ENCODE assay signal across 26 cellular contexts in the genomic region with DNA sequence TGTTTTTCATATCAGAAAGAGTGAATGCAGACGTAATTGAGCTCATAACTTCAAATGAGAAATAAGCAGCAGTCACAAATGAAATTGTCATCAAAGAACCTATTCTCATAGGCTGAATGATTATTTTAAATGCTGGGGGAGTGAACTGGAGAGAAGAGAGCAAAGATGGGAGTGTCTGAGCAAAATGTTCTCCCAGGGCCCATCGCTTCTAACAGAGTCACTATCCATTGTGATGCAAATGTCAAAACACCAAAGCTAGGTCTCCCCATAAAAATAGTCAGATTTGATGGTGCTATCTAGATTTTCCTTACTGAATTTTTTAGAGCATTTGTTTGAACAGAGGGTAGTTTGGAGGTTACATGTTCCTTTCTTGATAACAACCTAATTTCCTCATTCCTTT.
"Had no signal": no experiment of that assay in that cellular context is flagged by ENCODE, and none has a peak within 500 bp of the region (broad histone marks: within the 10 kb centered on the region; RNA-seq: fewer than 3 reads in every experiment).

No MANE protein-coding gene starts in this region.

- H3K4me3 Mint-ChIP-seq: activated CD4-positive, alpha-beta T cell treated with anti-CD3 and anti-CD28 coated beads, Interleukin-2, amount 10 ng/mL, durations not matched to agents 7 days and 5 days; activated CD8-positive, alpha-beta T cell treated with anti-CD3 and anti-CD28 coated beads for 36 hours; activated naive CD4-positive, alpha-beta T cell treated with anti-CD3 and anti-CD28 coated beads, Interleukin-2, amount 50 U/mL, for 24 hours; activated naive CD8-positive, alpha-beta T cell treated with anti-CD3 and anti-CD28 coated beads, Interleukin-2, amount 50 U/mL, for 24 hours; memory B cell; natural killer cell treated with Interleukin-12 subunit alpha and Interleukin-12 subunit beta and Interleukin-15 and Interleukin-18, amount 100 ng/mL, for 72 hours; T-helper 17 cell had no signal

- ATAC-seq: activated CD8-positive, alpha-beta T cell treated with anti-CD3 and anti-CD28 coated beads for 36 hours; activated naive CD8-positive, alpha-beta T cell treated with anti-CD3 and anti-CD28 coated beads, Interleukin-2, amount 50 U/mL, for 24 hours; gastroesophageal sphincter; natural killer cell treated with Interleukin-12 subunit alpha and Interleukin-12 subunit beta and Interleukin-15 and Interleukin-18, amount 100 ng/mL, for 72 hours; stimulated activated naive CD8-positive, alpha-beta T cell treated with anti-CD3 and anti-CD28 coated beads, Interleukin-15, Interleukin-2, amounts not matched to agents 100 U/mL and 50 U/mL, for 24 hours; T-helper 17 cell had no signal

- H3K36me3 ChIP-seq: gastroesophageal sphincter, ovary, right lobe of liver, thoracic aorta, WERI-Rb-1 had no signal

- H3K27me3 ChIP-seq: gastroesophageal sphincter, ovary, right lobe of liver had no signal

- H3K4me1 Mint-ChIP-seq: activated CD4-positive, alpha-beta T cell treated with anti-CD3 and anti-CD28 coated beads, Interleukin-2, amount 10 ng/mL, durations not matched to agents 7 days and 5 days; activated naive CD4-positive, alpha-beta T cell treated with anti-CD3 and anti-CD28 coated beads, Interleukin-2, amount 50 U/mL, for 24 hours; activated naive CD8-positive, alpha-beta T cell treated with anti-CD3 and anti-CD28 coated beads, Interleukin-2, amount 50 U/mL, for 24 hours; memory B cell; T-helper 17 cell had no signal

- H3K9me3 ChIP-seq: gastroesophageal sphincter, ovary, right lobe of liver, thoracic aorta had no signal

- DNase-seq: activated CD4-positive, alpha-beta T cell treated with anti-CD3 and anti-CD28 coated beads, Interleukin-2, amount 10 ng/mL, durations not matched to agents 7 days and 5 days; activated CD4-positive, CD25-positive, alpha-beta regulatory T cell treated with anti-CD3 and anti-CD28 coated beads, Interleukin-2, amount 50 U/mL, for 72 hours; activated CD8-positive, alpha-beta T cell treated with anti-CD3 and anti-CD28 coated beads for 36 hours; activated naive CD8-positive, alpha-beta T cell treated with anti-CD3 and anti-CD28 coated beads, Interleukin-2, amount 50 U/mL, for 24 hours; activated T-cell treated with anti-CD3 and anti-CD28 coated beads, Interleukin-2, amount 50 U/mL, for 48 hours; amygdala; caudate nucleus; cortex of kidney; head of caudate nucleus; hippocampal formation; ovary; right lobe of liver; stimulated activated CD4-positive, alpha-beta T cell treated with anti-CD3 and anti-CD28 coated beads, Interleukin-12 subunit alpha, Interleukin-12 subunit beta, amount 100 ng/mL, for 4 hours; stimulated activated CD4-positive, alpha-beta T cell treated with anti-CD3 and anti-CD28 coated beads, Interleukin-4, amount 100 ng/mL, for 1 hour; stimulated activated naive CD8-positive, alpha-beta T cell treated with anti-CD3 and anti-CD28 coated beads, Interleukin-15, Interleukin-2, amounts not matched to agents 100 U/mL and 50 U/mL, for 24 hours; T-helper 17 cell; T1000; trophoblast cell; WERI-Rb-1 had no signal

- H3K27ac Mint-ChIP-seq: activated CD4-positive, alpha-beta T cell treated with anti-CD3 and anti-CD28 coated beads, Interleukin-2, amount 10 ng/mL, durations not matched to agents 7 days and 5 days; activated CD8-positive, alpha-beta T cell treated with anti-CD3 and anti-CD28 coated beads for 36 hours; activated naive CD4-positive, alpha-beta T cell treated with anti-CD3 and anti-CD28 coated beads, Interleukin-2, amount 50 U/mL, for 24 hours; activated naive CD8-positive, alpha-beta T cell treated with anti-CD3 and anti-CD28 coated beads, Interleukin-2, amount 50 U/mL, for 24 hours; activated T-helper 2 cell treated with anti-CD3 and anti-CD28 coated beads, Interferon-gamma antibody, Interleukin-2, Interleukin-4, amounts not matched to agents 10 μg/mL and 5 μg/mL and 100 μg/mL, durations not matched to agents 14 hours and 24 hours and 36 hours; memory B cell; natural killer cell treated with Interleukin-12 subunit alpha and Interleukin-12 subunit beta and Interleukin-15 and Interleukin-18, amount 100 ng/mL, for 72 hours; progenitor cell of endocrine pancreas; T-helper 17 cell had no signal

- H3K9me3 Mint-ChIP-seq: activated CD4-positive, alpha-beta T cell treated with anti-CD3 and anti-CD28 coated beads, Interleukin-2, amount 10 ng/mL, durations not matched to agents 7 days and 5 days; activated CD8-positive, alpha-beta T cell treated with anti-CD3 and anti-CD28 coated beads for 36 hours; activated naive CD4-positive, alpha-beta T cell treated with anti-CD3 and anti-CD28 coated beads, Interleukin-2, amount 50 U/mL, for 24 hours; activated naive CD8-positive, alpha-beta T cell treated with anti-CD3 and anti-CD28 coated beads, Interleukin-2, amount 50 U/mL, for 24 hours; activated T-helper 2 cell treated with anti-CD3 and anti-CD28 coated beads, Interferon-gamma antibody, Interleukin-2, Interleukin-4, amounts not matched to agents 10 μg/mL and 5 μg/mL and 100 μg/mL, durations not matched to agents 14 hours and 24 hours and 36 hours had no signal

- H3K4me1 ChIP-seq: gastroesophageal sphincter, right lobe of liver had no signal

- H3K27ac ChIP-seq: gastroesophageal sphincter, ovary, right lobe of liver, thoracic aorta, WERI-Rb-1 had no signal

- H3K4me3 ChIP-seq: gastroesophageal sphincter, ovary, right lobe of liver, thoracic aorta had no signal

- H3K36me3 Mint-ChIP-seq: activated naive CD4-positive, alpha-beta T cell treated with anti-CD3 and anti-CD28 coated beads, Interleukin-2, amount 50 U/mL, for 24 hours; memory B cell; natural killer cell treated with Interleukin-12 subunit alpha and Interleukin-12 subunit beta and Interleukin-15 and Interleukin-18, amount 100 ng/mL, for 72 hours had no signal

- H3K27me3 Mint-ChIP-seq: activated CD4-positive, alpha-beta T cell treated with anti-CD3 and anti-CD28 coated beads, Interleukin-2, amount 10 ng/mL, durations not matched to agents 7 days and 5 days; activated CD8-positive, alpha-beta T cell treated with anti-CD3 and anti-CD28 coated beads for 36 hours; activated naive CD4-positive, alpha-beta T cell treated with anti-CD3 and anti-CD28 coated beads, Interleukin-2, amount 50 U/mL, for 24 hours; activated naive CD8-positive, alpha-beta T cell treated with anti-CD3 and anti-CD28 coated beads, Interleukin-2, amount 50 U/mL, for 24 hours; memory B cell; natural killer cell treated with Interleukin-12 subunit alpha and Interleukin-12 subunit beta and Interleukin-15 and Interleukin-18, amount 100 ng/mL, for 72 hours; progenitor cell of endocrine pancreas; T-helper 17 cell had no signal
